8 cellular contexts compared by ENCODE assay signal in the genomic region with DNA sequence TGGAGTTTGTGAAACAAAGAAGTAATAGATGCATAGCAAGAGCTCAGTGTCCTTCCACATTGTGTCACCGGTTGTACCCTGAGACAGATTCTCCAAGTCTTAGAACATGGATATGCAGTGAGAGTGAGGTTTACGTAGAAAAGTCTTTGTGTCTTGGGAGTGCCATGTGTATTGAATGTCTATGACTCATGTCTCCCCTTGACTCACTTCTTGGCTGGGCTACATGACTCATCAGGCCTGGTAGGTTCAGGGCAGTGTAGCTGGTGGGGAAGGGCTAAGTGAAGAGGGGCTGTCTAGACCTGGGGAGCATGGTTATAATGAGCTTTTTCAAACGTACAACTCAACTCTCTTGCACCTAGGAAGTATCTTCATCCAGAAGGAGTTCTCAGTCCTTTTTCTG.
A peak's percentile ranks its signal among the peaks of the same experiment; 100 is the strongest.
DNase-seq lines count a peak whose midpoint lies in the region; ATAC-seq, FAIRE-seq and TF ChIP-seq lines count a peak whose summit lies in the region.

No MANE protein-coding gene starts in this region.

- H3K4me3 ChIP-seq in NB4 (ENCODE audit: low read depth, low read length) (no peak overlapping the region), HepG2 (replicated peaks in 1 of 3; ENCODE audit: insufficient read depth in 1 of 3, low read depth in 2 of 3, low read length in 3 of 3) (peak overlapping the region; percentile 69 to 80 (median 72))

- H3K4me2 ChIP-seq in HepG2 (ENCODE audit: low read depth, low read length): peak overlapping the region; percentile 90

- H3K9me3 ChIP-seq in HepG2 (ENCODE audit: low read length): no peaks in the 10 kb centered on the region

- POLR2A ChIA-PET in HepG2 (lab: Yijun Ruan, JAX): interaction anchor here (0.8 to 2.4 kb wide), 2 partner anchors 52 to 644 kb away, joined by 3 to 10 read pairs; partner anchors contain the start of gene ZBTB20

- peaks cover 4 to 6% of the 10 kb centered on the region in 2 experiments; a peak in 2 of 5 replicates for H3K36me3 ChIP-seq in HepG2 (replicated peaks in 1 of 2; ENCODE audit: control insufficient read depth in 1 of 2, insufficient read depth in 2 of 2, low read length in 2 of 2)

- DNase-seq in NB4 (ENCODE audit: low read depth) (peak; percentile 72), HepG2 (ENCODE audit: low spot score) (peak; percentile 84), type B pancreatic cell (ENCODE audit: extremely low spot score, unreplicated experiment) (no peak), NCI-H748 treated with DMSO at 0.1 percent for 48 hours (lab: John Stamatoyannopoulos, UW) (no peak), cerebellum (ENCODE audit: low spot score) (no peak)
- DNase-seq in activated gamma-delta T cell treated with anti-CD3 and anti-CD28 coated beads, Interleukin-2, amount 50 U/mL, for 16 hours (ENCODE audit: low read depth): peak; percentile 36

- WGBS in HepG2 (ENCODE audit: low lambda C conversion rate): 21% methylated on average over 2 of the region's 3 CpGs

- TF ChIP-seq RAD21 in HepG2 (CRISPR knock-in tag; IDR thresholded peaks at IDR 0.05): no peak

- peak; percentile 50 for FAIRE-seq in HepG2 (lab: Jason Lieb, UNC)

- H3K36me3 Mint-ChIP-seq in type B pancreatic cell: no peaks in the 10 kb centered on the region

- H3K4me3 Mint-ChIP-seq in type B pancreatic cell: peak overlapping the region; percentile 8

- peak overlapping the region; percentile 44 for H3K27ac Mint-ChIP-seq in type B pancreatic cell

- peak in 1 of 2 experiments; percentile 43; a peak in 1 of 4 replicates for TF ChIP-seq EP300 in HepG2 (IDR thresholded peaks at IDR 0.05; ENCODE audit: low read depth in 2 of 2, low read length in 2 of 2)
- TF ChIP-seq EP300 in HepG2 (CRISPR knock-in tag; IDR thresholded peaks at IDR 0.05; ENCODE audit: borderline replicate concordance): no peak

- intact Hi-C loops in HepG2 (cut with micrococcal nuclease; ENCODE audit: unreplicated experiment): loop anchor here (5.0 kb wide), 1 partner anchor 1293 kb away; no protein-coding TSS in a partner anchor

- no peaks in the 10 kb centered on the region for H3K27me3 Mint-ChIP-seq in type B pancreatic cell

- in situ Hi-C loops in HepG2 (cut with HindIII; ENCODE audit: extremely low pct_ligation_motif_present, low pct_unique_long_range_greater_than_20kb): no loop called here

- no peaks in the 10 kb centered on the region for H3K9me3 Mint-ChIP-seq in type B pancreatic cell

- ATAC-seq in GM19463 (IDR thresholded peaks at IDR 0.05; ENCODE audit: unreplicated experiment): peak; percentile 68
- peak; percentile 72 for ATAC-seq in HepG2
- ATAC-seq in GM19023 (IDR thresholded peaks at IDR 0.05; ENCODE audit: unreplicated experiment): no peak

- TF ChIP-seq POLR2A in NB4 (IDR thresholded peaks at IDR 0.05; ENCODE audit: extremely low read depth, insufficient read length) (no peak), HepG2 (IDR thresholded peaks at IDR 0.05; ENCODE audit: insufficient read depth in 1 of 2, low read depth in 2 of 2, low read length in 2 of 2) (0 out of 4 replicates have a peak, but pooled peaks of 1 of the 2 experiments have one; percentile 1)

- peaks cover 7% of the 10 kb centered on the region for H3K4me1 Mint-ChIP-seq in type B pancreatic cell (ENCODE audit: unreplicated experiment)

- BruUV-seq in HepG2 (replicated peaks; lab: Mats Ljungman, UMichigan): no TSS peak

- peaks cover 31% of the 10 kb centered on the region for H3K79me2 ChIP-seq in HepG2 (ENCODE audit: insufficient read depth, low read length)

- peaks cover 7% of the 10 kb centered on the region; the same call in 1 of the 2 replicates for H4K20me1 ChIP-seq in HepG2 (ENCODE audit: insufficient read depth, low read length)

- H3K4me1 ChIP-seq in HepG2 (ENCODE audit: insufficient read depth, low read length): peaks cover 58% of the 10 kb centered on the region

- no peak overlapping the region for H2AFZ ChIP-seq in HepG2 (ENCODE audit: low read length)

- no peaks in the 10 kb centered on the region; a peak in 1 of 5 replicates for H3K27me3 ChIP-seq in HepG2 (ENCODE audit: control insufficient read depth in 1 of 2, insufficient read depth in 2 of 2, low read length in 2 of 2)

- TF ChIP-seq CTCF in NB4 (IDR thresholded peaks at IDR 0.05; ENCODE audit: low read depth, low read length) (no peak), HepG2 (CRISPR knock-in tag; IDR thresholded peaks at IDR 0.05) (no peak), type B pancreatic cell (conservative IDR thresholded peaks at IDR 0.05) (no peak)

- CTCF ChIA-PET in HepG2 (lab: Yijun Ruan, JAX; ENCODE audit: low intra/inter-chr PET ratio, low total read pairs): no interaction called here

- peak overlapping the region; percentile 88 for H3K9ac ChIP-seq in HepG2 (ENCODE audit: insufficient read depth, low read depth, low read length)

- H3K27ac ChIP-seq in HepG2 (ENCODE audit: extremely low read length, insufficient read depth, low read length): peak overlapping the region; percentile 86

TF ChIP-seq in HepG2, 621 proteins besides CTCF, POLR2A, EP300 and RAD21 (continues in another document):
- TF ChIP-seq, protein P1, sequence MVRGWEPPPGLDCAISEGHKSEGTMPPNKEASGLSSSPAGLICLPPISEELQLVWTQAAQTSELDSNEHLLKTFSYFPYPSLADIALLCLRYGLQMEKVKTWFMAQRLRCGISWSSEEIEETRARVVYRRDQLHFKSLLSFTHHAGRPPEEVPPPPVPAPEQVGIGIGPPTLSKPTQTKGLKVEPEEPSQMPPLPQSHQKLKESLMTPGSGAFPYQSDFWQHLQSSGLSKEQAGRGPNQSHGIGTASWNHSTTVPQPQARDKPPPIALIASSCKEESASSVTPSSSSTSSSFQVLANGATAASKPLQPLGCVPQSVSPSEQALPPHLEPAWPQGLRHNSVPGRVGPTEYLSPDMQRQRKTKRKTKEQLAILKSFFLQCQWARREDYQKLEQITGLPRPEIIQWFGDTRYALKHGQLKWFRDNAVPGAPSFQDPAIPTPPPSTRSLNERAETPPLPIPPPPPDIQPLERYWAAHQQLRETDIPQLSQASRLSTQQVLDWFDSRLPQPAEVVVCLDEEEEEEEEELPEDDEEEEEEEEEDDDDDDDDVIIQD (CRISPR knock-in tag; IDR thresholded peaks at IDR 0.05; ENCODE audit: low read depth): 0 out of 2 replicates have a peak, but pooled peaks have one; percentile 43
- no peak for TF ChIP-seq CBX5 (CRISPR knock-in tag; IDR thresholded peaks at IDR 0.05; ENCODE audit: borderline replicate concordance)
- TF ChIP-seq SAP130 (CRISPR knock-in tag; IDR thresholded peaks at IDR 0.05; ENCODE audit: low read depth): peak; percentile 76
- no peak for TF ChIP-seq ZNF10 (CRISPR knock-in tag; IDR thresholded peaks at IDR 0.05; ENCODE audit: borderline replicate concordance, low read depth)
- no peak for TF ChIP-seq DR1 (CRISPR knock-in tag; IDR thresholded peaks at IDR 0.05)
- no peak for TF ChIP-seq HNF4A (CRISPR knock-in tag; IDR thresholded peaks at IDR 0.05)
- TF ChIP-seq ZMYM2 (CRISPR knock-in tag; IDR thresholded peaks at IDR 0.05): 0 out of 2 replicates have a peak, but pooled peaks have one; percentile 14
- TF ChIP-seq, protein P2, sequence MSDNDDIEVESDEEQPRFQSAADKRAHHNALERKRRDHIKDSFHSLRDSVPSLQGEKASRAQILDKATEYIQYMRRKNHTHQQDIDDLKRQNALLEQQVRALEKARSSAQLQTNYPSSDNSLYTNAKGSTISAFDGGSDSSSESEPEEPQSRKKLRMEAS (IDR thresholded peaks at IDR 0.05): peak; percentile 29; the same call in 1 of the 2 replicates
- no peak for TF ChIP-seq USF2 (IDR thresholded peaks at IDR 0.05; ENCODE audit: low read depth, low read length)
- no peak for TF ChIP-seq USF2 (CRISPR knock-in tag; IDR thresholded peaks at IDR 0.05; ENCODE audit: borderline replicate concordance)
- no peak for TF ChIP-seq POLR2G (IDR thresholded peaks at IDR 0.05; ENCODE audit: low read depth, low read length)
- peak; percentile 34; the same call in 1 of the 2 replicates for TF ChIP-seq MED1 (CRISPR knock-in tag; IDR thresholded peaks at IDR 0.05)
- peak; percentile 79 for TF ChIP-seq CREB1 (IDR thresholded peaks at IDR 0.05)
- TF ChIP-seq CREB1 (CRISPR knock-in tag; IDR thresholded peaks at IDR 0.05): 0 out of 2 replicates have a peak, but pooled peaks have one; percentile 34
- peak; percentile 88 for TF ChIP-seq JUN (CRISPR knock-in tag; IDR thresholded peaks at IDR 0.05)
- 0 out of 2 replicates have a peak, but pooled peaks have one; percentile 10 for TF ChIP-seq ZBTB43 (CRISPR knock-in tag; conservative IDR thresholded peaks at IDR 0.05)

Comparison
In these comparisons a context has a peak if more than half of its experiments do, and no peak if none do; other contexts are left out.
1. DNase-seq: peak in NB4 (single experiment), activated gamma-delta T cell treated with anti-CD3 and anti-CD28 coated beads, Interleukin-2, amount 50 U/mL, for 16 hours (single experiment) and HepG2 (single experiment); none in type B pancreatic cell (single experiment), NCI-H748 treated with DMSO at 0.1 percent for 48 hours (single experiment) and cerebellum (single experiment).